ENCODE assay signal across 8 cellular contexts in genomic region chr15:52780172-52780980, GRCh38. TPM values are rescaled to one million over a fixed set of nuclear protein-coding genes. Genes with fewer than 3 reads are reported as not detected.
A peak's percentile ranks its signal among the peaks of the same experiment; 100 is the strongest.
DNase-seq lines count a peak whose midpoint lies in the region; ATAC-seq, FAIRE-seq and TF ChIP-seq lines count a peak whose summit lies in the region.

No MANE protein-coding gene starts in this region.

- H3K27ac ChIP-seq in coronary artery = no peak overlapping the region

- FAIRE-seq in GM18507 (lab: Jason Lieb, UNC) = peak; percentile 87

- peaks cover 29% of the 10 kb centered on the region for H3K4me1 Mint-ChIP-seq in activated CD4-positive, alpha-beta T cell treated with anti-CD3 and anti-CD28 coated beads for 36 hours

- POLR2A ChIA-PET in activated CD4-positive, alpha-beta T cell treated with anti-CD3 and anti-CD28 coated beads for 36 hours (lab: Charles Lee) = no interaction called here

- no peak overlapping the region for H3K4me3 Mint-ChIP-seq in activated CD4-positive, alpha-beta T cell treated with anti-CD3 and anti-CD28 coated beads for 36 hours

- in situ Hi-C loops in ACHN (cut with HindIII; ENCODE audit: low pct_ligation_motif_present, low pct_unique_long_range_greater_than_20kb, low sequenced_read_pairs) = no loop called here

- CTCF ChIA-PET in activated CD4-positive, alpha-beta T cell treated with anti-CD3 and anti-CD28 coated beads for 36 hours (lab: Charles Lee) = interaction anchor here (0.6 to 3.4 kb wide), 9 partner anchors 15 to 1145 kb away, joined by 3 to 22 read pairs (median 3); no protein-coding TSS in a partner anchor

- TF ChIP-seq CTCF in coronary artery (IDR thresholded peaks at IDR 0.05) = peak; percentile 82

- H3K9me3 Mint-ChIP-seq in activated CD4-positive, alpha-beta T cell treated with anti-CD3 and anti-CD28 coated beads for 36 hours (ENCODE audit: low read depth) = no peaks in the 10 kb centered on the region

- no peak overlapping the region for H3K27ac Mint-ChIP-seq in activated CD4-positive, alpha-beta T cell treated with anti-CD3 and anti-CD28 coated beads for 36 hours

- DNase-seq in ACHN = peak; percentile 42
- no peak for DNase-seq in GM18507 (ENCODE audit: extremely low spot score, insufficient read length, low read depth)
- peak; percentile 25 to 76 for DNase-seq in NCI-H446 (lab: John Stamatoyannopoulos, UW)
- peak; percentile 82 for DNase-seq in activated CD4-positive, alpha-beta T cell treated with anti-CD3 and anti-CD28 coated beads for 36 hours
- no peak for DNase-seq in coronary artery (ENCODE audit: low spot score)
- DNase-seq in lung microvascular endothelial cell (ENCODE audit: low read depth in 2 of 2) = peak; percentile 53 to 61
- peak; percentile 30 to 31 for DNase-seq in stimulated activated CD8-positive, alpha-beta memory T cell treated with anti-CD3 and anti-CD28 coated beads, Interleukin-2, amount 100 ng/mL, for 1 hour (ENCODE audit: low read depth in 2 of 2)

- ATAC-seq in HG02981 (IDR thresholded peaks at IDR 0.05; ENCODE audit: unreplicated experiment) = peak; percentile 52
- peak; percentile 70 for ATAC-seq in activated CD4-positive, alpha-beta T cell treated with anti-CD3 and anti-CD28 coated beads for 36 hours

- no peaks in the 10 kb centered on the region for H3K36me3 Mint-ChIP-seq in activated CD4-positive, alpha-beta T cell treated with anti-CD3 and anti-CD28 coated beads for 36 hours (ENCODE audit: low read depth)

- intact Hi-C loops in activated CD4-positive, alpha-beta T cell treated with anti-CD3 and anti-CD28 coated beads for 36 hours (cut with DNase I, micrococcal nuclease) = loop anchor here (1.0 to 5.0 kb wide), 3 partner anchors 417 to 937 kb away; no protein-coding TSS in a partner anchor

- peak overlapping the region; percentile 57 for H3K4me3 ChIP-seq in coronary artery

- H3K27me3 Mint-ChIP-seq in activated CD4-positive, alpha-beta T cell treated with anti-CD3 and anti-CD28 coated beads for 36 hours = peaks cover 63% of the 10 kb centered on the region

RNA-seq across cellular contexts. Expression of gene ONECUT1, which starts 9.8 kb away (rescaled TPM):
- total RNA-seq in activated CD4-positive, alpha-beta T cell treated with anti-CD3 and anti-CD28 coated beads for 36 hours = not detected
- not detected in 2 replicates for total RNA-seq in lung microvascular endothelial cell

Comparison
In these comparisons a context has a peak if more than half of its experiments do, and no peak if none do; other contexts are left out.
1. DNase-seq: peak in ACHN (single experiment), NCI-H446 (2 of 2), activated CD4-positive, alpha-beta T cell treated with anti-CD3 and anti-CD28 coated beads for 36 hours (single experiment), lung microvascular endothelial cell (2 of 2) and stimulated activated CD8-positive, alpha-beta memory T cell treated with anti-CD3 and anti-CD28 coated beads, Interleukin-2, amount 100 ng/mL, for 1 hour (2 of 2); none in GM18507 (single experiment) and coronary artery (single experiment).